8 cellular contexts compared by ENCODE assay signal in the genomic region with DNA sequence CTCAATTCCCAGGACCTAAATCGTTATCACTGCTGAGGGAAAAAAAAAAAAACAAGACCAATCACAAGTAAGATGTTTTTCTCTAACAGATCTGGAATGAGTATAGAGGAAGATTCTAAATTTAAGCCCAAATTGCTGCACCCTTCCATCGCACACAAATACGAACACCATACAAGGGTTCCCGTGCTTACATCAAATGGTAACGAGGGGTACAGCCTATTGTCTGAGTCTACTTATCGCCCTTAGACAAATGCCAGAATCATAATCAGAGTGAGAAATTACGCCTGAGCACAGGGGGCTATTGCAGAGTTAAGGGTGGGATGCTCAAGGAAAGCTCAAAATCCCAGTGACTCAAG. TPM values are rescaled to one million over a fixed set of nuclear protein-coding genes. Genes with fewer than 3 reads are reported as not detected.
DNase-seq lines count a peak whose midpoint lies in the region; ATAC-seq and TF ChIP-seq lines count a peak whose summit lies in the region.

No MANE protein-coding gene starts in this region.

- H3K4me3 ChIP-seq in brain microvascular endothelial cell (ENCODE audit: low read depth, low read length) = peak overlapping the region; percentile 73
- peak overlapping the region; percentile 79 for H3K4me3 ChIP-seq in lower lobe of right lung
- H3K4me3 ChIP-seq in upper lobe of right lung = peak overlapping the region; percentile 77

- H3K36me3 ChIP-seq in ES-I3 (ENCODE audit: insufficient read depth, low read length) (no peaks in the 10 kb centered on the region), brain microvascular endothelial cell (replicated peaks) (no peaks in the 10 kb centered on the region), lower lobe of right lung (no peaks in the 10 kb centered on the region), upper lobe of right lung (no peaks in the 10 kb centered on the region)

- H3K27me3 ChIP-seq in brain microvascular endothelial cell (replicated peaks) (no peaks in the 10 kb centered on the region), lower lobe of right lung (ENCODE audit: low read depth) (no peaks in the 10 kb centered on the region), upper lobe of right lung (no peaks in the 10 kb centered on the region)

- H3K9ac ChIP-seq in ES-I3 (ENCODE audit: low read depth, low read length) = peak overlapping the region; percentile 51

- in situ Hi-C loops in brain microvascular endothelial cell (cut with HindIII; ENCODE audit: low pct_ligation_motif_present, low sequenced_read_pairs) = no loop called here
- in situ Hi-C loops in GM13976 (cut with MboI; ENCODE audit: low sequenced_read_pairs, unreplicated experiment) = no loop called here

- no peak for DNase-seq in brain microvascular endothelial cell
- no peak for DNase-seq in lower lobe of right lung
- no peak for DNase-seq in upper lobe of right lung
- no peak for DNase-seq in DMS153 (lab: John Stamatoyannopoulos, UW)
- no peak for DNase-seq in GM13976 (ENCODE audit: low spot score)
- no peak for DNase-seq in 8988T

- no peaks in the 10 kb centered on the region for H3K4me1 ChIP-seq in ES-I3 (ENCODE audit: insufficient read depth, low read length)
- H3K4me1 ChIP-seq in lower lobe of right lung = peaks cover 30% of the 10 kb centered on the region
- peaks cover 14% of the 10 kb centered on the region for H3K4me1 ChIP-seq in upper lobe of right lung

- peak overlapping the region; percentile 90 for H3K27ac ChIP-seq in brain microvascular endothelial cell
- peak overlapping the region; percentile 95 for H3K27ac ChIP-seq in lower lobe of right lung
- H3K27ac ChIP-seq in upper lobe of right lung = peak overlapping the region; percentile 91

- intact Hi-C loops in lower lobe of right lung (cut with DNase I) = no loop called here
- intact Hi-C loops in upper lobe of right lung (cut with DNase I) = no loop called here

- TF ChIP-seq CTCF in brain microvascular endothelial cell (IDR thresholded peaks at IDR 0.05; ENCODE audit: low read depth, low read length, missing control alignments) = no peak
- no peak for TF ChIP-seq CTCF in lower lobe of right lung (IDR thresholded peaks at IDR 0.05)
- TF ChIP-seq CTCF in upper lobe of right lung (IDR thresholded peaks at IDR 0.05) = no peak
- no peak for TF ChIP-seq CTCF in GM13976 (IDR thresholded peaks at IDR 0.05; ENCODE audit: borderline replicate concordance, control extremely low read depth, extremely low read depth, insufficient read depth, missing control alignments)

- no peaks in the 10 kb centered on the region for H3K9me3 ChIP-seq in ES-I3 (ENCODE audit: control insufficient read depth, insufficient read depth, low read length)
- no peaks in the 10 kb centered on the region for H3K9me3 ChIP-seq in lower lobe of right lung
- no peaks in the 10 kb centered on the region for H3K9me3 ChIP-seq in upper lobe of right lung

- peak; percentile 1 for ATAC-seq in HG03342 (IDR thresholded peaks at IDR 0.05; ENCODE audit: unreplicated experiment)
- peak; percentile 39 to 47 for ATAC-seq in lower lobe of right lung
- peak; percentile 10 for ATAC-seq in upper lobe of right lung

RNA-seq across cellular contexts. Expression of a gene that starts 0.6 kb away (rescaled TPM):
- total RNA-seq in lower lobe of right lung (52.0 TPM), upper lobe of right lung (49.2 TPM)

RNA-seq across cellular contexts. Expression of a gene that starts 52.9 kb away (rescaled TPM):
- total RNA-seq in lower lobe of right lung = 33.5 TPM
- 74.4 TPM for total RNA-seq in upper lobe of right lung
